Comparison of ENCODE assay signal across 8 cellular contexts in the genomic region with DNA sequence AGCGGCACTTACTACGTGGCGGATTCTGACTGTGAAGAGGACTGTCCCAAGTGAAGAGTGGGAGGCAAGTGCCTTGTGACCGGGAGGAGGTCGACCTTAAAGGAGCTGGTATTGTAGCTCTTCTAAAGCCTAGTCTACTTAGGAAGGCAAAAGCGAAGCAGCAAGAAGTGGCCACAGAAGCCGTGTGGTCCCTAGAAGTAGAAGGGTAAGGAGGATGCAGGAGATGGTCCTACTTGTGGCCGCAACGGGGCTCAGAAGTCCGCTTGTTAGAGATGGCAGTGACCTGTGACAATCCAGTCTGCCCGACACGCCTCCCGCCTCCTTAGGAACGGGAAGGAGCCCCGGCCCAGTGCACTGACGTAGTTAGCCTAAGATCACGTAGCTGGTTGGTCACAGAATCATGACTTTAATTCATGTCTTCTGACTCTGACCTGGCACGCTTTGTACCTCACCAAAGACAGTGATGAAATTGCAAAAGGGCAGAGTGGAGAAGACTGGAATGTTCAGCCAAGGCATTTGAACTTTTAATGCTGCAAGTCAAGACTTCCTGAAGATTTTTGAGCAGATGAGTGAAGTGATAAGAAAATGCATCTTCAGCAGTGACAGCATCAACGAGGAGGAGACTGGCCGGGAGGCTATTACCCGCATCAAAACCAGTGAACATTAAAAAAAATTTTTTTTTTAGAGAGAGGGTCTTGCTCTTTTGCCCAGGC. TPM values are rescaled to one million over a fixed set of nuclear protein-coding genes. Genes with fewer than 3 reads are reported as not detected.
DNase-seq lines count a peak whose midpoint lies in the region; ATAC-seq and TF ChIP-seq lines count a peak whose summit lies in the region.

No MANE protein-coding gene starts in this region.

- no peak for TF ChIP-seq CTCF in coronary artery (IDR thresholded peaks at IDR 0.05)
- TF ChIP-seq CTCF in liver (IDR thresholded peaks at IDR 0.05; ENCODE audit: low read depth, low read length, missing input control) = no peak

- peaks cover 0 to 29% (median 13%) of the 10 kb centered on the region in 4 donors for H3K4me1 ChIP-seq in liver (ENCODE audit: control insufficient read depth in 4 of 4, insufficient read depth in 4 of 4, low read length in 3 of 4)

- H3K27me3 ChIP-seq in liver (ENCODE audit: control insufficient read depth in 4 of 4, insufficient read depth in 4 of 4, low read length in 3 of 4) = no peaks in the 10 kb centered on the region

- H3K27ac ChIP-seq in coronary artery = peak overlapping the region; percentile 96 to 99
- H3K27ac ChIP-seq in liver (ENCODE audit: low read depth in 1 of 2, low read length in 2 of 2) = peak overlapping the region; percentile 92 to 99

- peak overlapping the region; percentile 70 for H3K4me3 ChIP-seq in coronary artery
- peak overlapping the region; percentile 44 to 88 (median 73) for H3K4me3 ChIP-seq in liver (ENCODE audit: low read depth in 1 of 3, low read length in 3 of 3)

- DNase-seq in NK-92 treated with Interleukin-12 subunit alpha and Interleukin-12 subunit beta, amount 100 ng/mL, for 24 hours (lab: John Stamatoyannopoulos, UW) = peak; percentile 88
- DNase-seq in NK-92 (lab: John Stamatoyannopoulos, UW; ENCODE audit: unreplicated experiment) (no peak), NCI-H2196 (lab: John Stamatoyannopoulos, UW; ENCODE audit: unreplicated experiment) (peak; percentile 63), coronary artery (ENCODE audit: low spot score) (peak; percentile 97)
- peak; percentile 47 for DNase-seq in activated CD4-positive, alpha-beta T cell treated with anti-CD3 and anti-CD28 coated beads for 1 hour
- peak; percentile 56 to 80 (median 69) for DNase-seq in stimulated activated CD4-positive, alpha-beta T cell treated with anti-CD3 and anti-CD28 coated beads, TNF-alpha, amount 100 ng/mL, for 24 hours (ENCODE audit: low read depth in 3 of 3)

- H3K9me3 ChIP-seq in liver (ENCODE audit: control insufficient read depth in 4 of 4, low read length in 3 of 4) = no peaks in the 10 kb centered on the region

- WGBS in liver = 8% methylated on average over 21 of the region's 21 CpGs

- peak; percentile 29 for ATAC-seq in HG02884 (IDR thresholded peaks at IDR 0.05; ENCODE audit: unreplicated experiment)

- H3K36me3 ChIP-seq in liver (ENCODE audit: control insufficient read depth in 4 of 4, insufficient read depth in 3 of 4, low read depth in 1 of 4, low read length in 3 of 4) = no peaks in the 10 kb centered on the region

- peak in 1 of 2 donors; percentile 6 for TF ChIP-seq RAD21 in liver (IDR thresholded peaks at IDR 0.05)

- peak overlapping the region; percentile 69 to 98 for H3K9ac ChIP-seq in liver (ENCODE audit: low read depth in 1 of 2, low read length in 2 of 2)

TF ChIP-seq in liver, 16 proteins besides CTCF, POLR2A, EP300 and RAD21:
- TF ChIP-seq JUND (IDR thresholded peaks at IDR 0.05) (no peak), FOXA2 (IDR thresholded peaks at IDR 0.05) (no peak), SP1 (IDR thresholded peaks at IDR 0.05) (peak; percentile 83), TAF1 (conservative IDR thresholded peaks at IDR 0.05) (peak; percentile 82), FOXA1 (IDR thresholded peaks at IDR 0.05) (no peak), HNF4A (conservative IDR thresholded peaks at IDR 0.05) (peak; percentile 23 to 46), YY1 (IDR thresholded peaks at IDR 0.05) (peak; percentile 63), RXRA (IDR thresholded peaks at IDR 0.05) (peak; percentile 82 to 87), GABPA (IDR thresholded peaks at IDR 0.05 in 1 of 2, conservative IDR thresholded peaks at IDR 0.05 in 1 of 2) (peak in 1 of 2 donors; percentile 9), HNF4G (IDR thresholded peaks at IDR 0.05) (no peak), NR2F2 (IDR thresholded peaks at IDR 0.05) (peak; percentile 86)
- TF ChIP-seq, protein P1, sequence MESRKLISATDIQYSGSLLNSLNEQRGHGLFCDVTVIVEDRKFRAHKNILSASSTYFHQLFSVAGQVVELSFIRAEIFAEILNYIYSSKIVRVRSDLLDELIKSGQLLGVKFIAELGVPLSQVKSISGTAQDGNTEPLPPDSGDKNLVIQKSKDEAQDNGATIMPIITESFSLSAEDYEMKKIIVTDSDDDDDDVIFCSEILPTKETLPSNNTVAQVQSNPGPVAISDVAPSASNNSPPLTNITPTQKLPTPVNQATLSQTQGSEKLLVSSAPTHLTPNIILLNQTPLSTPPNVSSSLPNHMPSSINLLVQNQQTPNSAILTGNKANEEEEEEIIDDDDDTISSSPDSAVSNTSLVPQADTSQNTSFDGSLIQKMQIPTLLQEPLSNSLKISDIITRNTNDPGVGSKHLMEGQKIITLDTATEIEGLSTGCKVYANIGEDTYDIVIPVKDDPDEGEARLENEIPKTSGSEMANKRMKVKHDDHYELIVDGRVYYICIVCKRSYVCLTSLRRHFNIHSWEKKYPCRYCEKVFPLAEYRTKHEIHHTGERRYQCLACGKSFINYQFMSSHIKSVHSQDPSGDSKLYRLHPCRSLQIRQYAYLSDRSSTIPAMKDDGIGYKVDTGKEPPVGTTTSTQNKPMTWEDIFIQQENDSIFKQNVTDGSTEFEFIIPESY (IDR thresholded peaks at IDR 0.05) = no peak
- TF ChIP-seq, protein P2, sequence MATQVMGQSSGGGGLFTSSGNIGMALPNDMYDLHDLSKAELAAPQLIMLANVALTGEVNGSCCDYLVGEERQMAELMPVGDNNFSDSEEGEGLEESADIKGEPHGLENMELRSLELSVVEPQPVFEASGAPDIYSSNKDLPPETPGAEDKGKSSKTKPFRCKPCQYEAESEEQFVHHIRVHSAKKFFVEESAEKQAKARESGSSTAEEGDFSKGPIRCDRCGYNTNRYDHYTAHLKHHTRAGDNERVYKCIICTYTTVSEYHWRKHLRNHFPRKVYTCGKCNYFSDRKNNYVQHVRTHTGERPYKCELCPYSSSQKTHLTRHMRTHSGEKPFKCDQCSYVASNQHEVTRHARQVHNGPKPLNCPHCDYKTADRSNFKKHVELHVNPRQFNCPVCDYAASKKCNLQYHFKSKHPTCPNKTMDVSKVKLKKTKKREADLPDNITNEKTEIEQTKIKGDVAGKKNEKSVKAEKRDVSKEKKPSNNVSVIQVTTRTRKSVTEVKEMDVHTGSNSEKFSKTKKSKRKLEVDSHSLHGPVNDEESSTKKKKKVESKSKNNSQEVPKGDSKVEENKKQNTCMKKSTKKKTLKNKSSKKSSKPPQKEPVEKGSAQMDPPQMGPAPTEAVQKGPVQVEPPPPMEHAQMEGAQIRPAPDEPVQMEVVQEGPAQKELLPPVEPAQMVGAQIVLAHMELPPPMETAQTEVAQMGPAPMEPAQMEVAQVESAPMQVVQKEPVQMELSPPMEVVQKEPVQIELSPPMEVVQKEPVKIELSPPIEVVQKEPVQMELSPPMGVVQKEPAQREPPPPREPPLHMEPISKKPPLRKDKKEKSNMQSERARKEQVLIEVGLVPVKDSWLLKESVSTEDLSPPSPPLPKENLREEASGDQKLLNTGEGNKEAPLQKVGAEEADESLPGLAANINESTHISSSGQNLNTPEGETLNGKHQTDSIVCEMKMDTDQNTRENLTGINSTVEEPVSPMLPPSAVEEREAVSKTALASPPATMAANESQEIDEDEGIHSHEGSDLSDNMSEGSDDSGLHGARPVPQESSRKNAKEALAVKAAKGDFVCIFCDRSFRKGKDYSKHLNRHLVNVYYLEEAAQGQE (IDR thresholded peaks at IDR 0.05) = peak; percentile 91
- TF ChIP-seq, protein P3, sequence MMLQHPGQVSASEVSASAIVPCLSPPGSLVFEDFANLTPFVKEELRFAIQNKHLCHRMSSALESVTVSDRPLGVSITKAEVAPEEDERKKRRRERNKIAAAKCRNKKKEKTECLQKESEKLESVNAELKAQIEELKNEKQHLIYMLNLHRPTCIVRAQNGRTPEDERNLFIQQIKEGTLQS (IDR thresholded peaks at IDR 0.05) = no peak

RNA-seq across cellular contexts. Expression of gene EIF2AK3, which starts 0.7 kb away (rescaled TPM):
- 10 to 100 TPM in 1 of 2 donors, 1 to 10 TPM in 1; 9.2 to 31.5 TPM for total RNA-seq in liver
- polyA plus RNA-seq in liver = 1 to 10 TPM; 2.9 to 9.1 TPM
